In genomic region chr12:107296681-107297086, GRCh38 we compare ENCODE assay signal across 18 cellular contexts.
DNase-seq lines count a peak whose midpoint lies in the region; ATAC-seq and TF ChIP-seq lines count a peak whose summit lies in the region.
"Had no signal": no experiment of that assay in that cellular context is flagged by ENCODE, and none has a peak within 500 bp of the region (broad histone marks: within the 10 kb centered on the region; RNA-seq: fewer than 3 reads in every experiment).

No MANE protein-coding gene starts in this region.

- H3K4me1 ChIP-seq in fibroblast of lung (ENCODE audit: control insufficient read depth, extremely low read depth, insufficient read depth, low read length) = no peaks in the 10 kb centered on the region

- no peaks in the 10 kb centered on the region for H3K9me3 ChIP-seq in fibroblast of lung (ENCODE audit: control insufficient read depth, insufficient read depth, low read depth, low read length)
- H3K9me3 ChIP-seq: thoracic aorta had no signal

- no peaks in the 10 kb centered on the region for H3K27me3 ChIP-seq in fibroblast of lung (ENCODE audit: control insufficient read depth, insufficient read depth, low read length)

- ATAC-seq in left lobe of liver (no peak), GM21526 (IDR thresholded peaks at IDR 0.05; ENCODE audit: low FRiP score, unreplicated experiment) (no peak)
- ATAC-seq: activated CD8-positive, alpha-beta T cell treated with anti-CD3 and anti-CD28 coated beads, Interleukin-2, amount 10 ng/mL, durations not matched to agents 7 days and 5 days; naive thymus-derived CD4-positive, alpha-beta T cell had no signal

- no peak overlapping the region for H3K9ac ChIP-seq in fibroblast of lung (ENCODE audit: insufficient read depth, low read length)

- no peak overlapping the region for H3K27ac ChIP-seq in fibroblast of lung (ENCODE audit: insufficient read depth, low read length)
- H3K27ac ChIP-seq: thoracic aorta had no signal

- no peak for TF ChIP-seq CTCF in fibroblast of lung (conservative IDR thresholded peaks at IDR 0.05 in 1 of 2, IDR thresholded peaks at IDR 0.05 in 1 of 2; ENCODE audit: low read depth in 1 of 2, low read length in 2 of 2)

- no peaks in the 10 kb centered on the region for H3K36me3 ChIP-seq in fibroblast of lung (ENCODE audit: control insufficient read depth, insufficient read depth, low read length)
- H3K36me3 ChIP-seq: thoracic aorta had no signal

- DNase-seq in HPDE6-E6E7 (ENCODE audit: extremely low spot score) (peak; percentile 84), SW480 (ENCODE audit: low spot score) (peak; percentile 71), fibroblast of lung (ENCODE audit: low read depth in 2 of 2) (peak; percentile 44 to 80), GM03348 (ENCODE audit: low spot score) (no peak), left lobe of liver (ENCODE audit: low spot score) (no peak), occipital lobe (lab: John Stamatoyannopoulos, UW) (no peak)
- DNase-seq: activated CD8-positive, alpha-beta T cell treated with anti-CD3 and anti-CD28 coated beads, Interleukin-2, amount 10 ng/mL, durations not matched to agents 7 days and 5 days; kidney; mesenchymal stem cell; naive thymus-derived CD4-positive, alpha-beta T cell; NCI-H1417 treated with DMSO at 0.1 percent for 48 hours; NCI-H526; retina; RPMI8226; stimulated activated CD4-positive, alpha-beta T cell treated with anti-CD3 and anti-CD28 coated beads, Interleukin-4, amount 100 ng/mL, for 24 hours; stimulated activated naive CD4-positive, alpha-beta T cell treated with Interleukin-2 at 50 U/mL for 16 hours had no signal

- H3K4me2 ChIP-seq in fibroblast of lung (ENCODE audit: extremely low read depth, insufficient read depth, low read length) = no peak overlapping the region

- no peaks in the 10 kb centered on the region for H4K20me1 ChIP-seq in fibroblast of lung (ENCODE audit: control insufficient read depth, extremely low read depth, insufficient read depth, low read length)

- H2AFZ ChIP-seq in fibroblast of lung (ENCODE audit: low read length) = no peak overlapping the region

- H3K79me2 ChIP-seq in fibroblast of lung (ENCODE audit: control insufficient read depth, insufficient read depth, low read length) = no peaks in the 10 kb centered on the region

- H3K4me3 ChIP-seq in fibroblast of lung (replicated peaks in 1 of 4; ENCODE audit: control extremely low read depth in 1 of 4, insufficient read depth in 1 of 4, low read depth in 3 of 4, low read length in 4 of 4) = no peak overlapping the region
- H3K4me3 ChIP-seq: thoracic aorta had no signal

Comparison
In these comparisons a context has a peak if more than half of its experiments do, and no peak if none do; other contexts are left out.
1. DNase-seq: peak in HPDE6-E6E7 (single experiment), SW480 (single experiment) and fibroblast of lung (2 of 2); none in GM03348 (single experiment), left lobe of liver (single experiment) and occipital lobe (single experiment).